Comparison of ENCODE assay signal across 8 cellular contexts in the genomic region with DNA sequence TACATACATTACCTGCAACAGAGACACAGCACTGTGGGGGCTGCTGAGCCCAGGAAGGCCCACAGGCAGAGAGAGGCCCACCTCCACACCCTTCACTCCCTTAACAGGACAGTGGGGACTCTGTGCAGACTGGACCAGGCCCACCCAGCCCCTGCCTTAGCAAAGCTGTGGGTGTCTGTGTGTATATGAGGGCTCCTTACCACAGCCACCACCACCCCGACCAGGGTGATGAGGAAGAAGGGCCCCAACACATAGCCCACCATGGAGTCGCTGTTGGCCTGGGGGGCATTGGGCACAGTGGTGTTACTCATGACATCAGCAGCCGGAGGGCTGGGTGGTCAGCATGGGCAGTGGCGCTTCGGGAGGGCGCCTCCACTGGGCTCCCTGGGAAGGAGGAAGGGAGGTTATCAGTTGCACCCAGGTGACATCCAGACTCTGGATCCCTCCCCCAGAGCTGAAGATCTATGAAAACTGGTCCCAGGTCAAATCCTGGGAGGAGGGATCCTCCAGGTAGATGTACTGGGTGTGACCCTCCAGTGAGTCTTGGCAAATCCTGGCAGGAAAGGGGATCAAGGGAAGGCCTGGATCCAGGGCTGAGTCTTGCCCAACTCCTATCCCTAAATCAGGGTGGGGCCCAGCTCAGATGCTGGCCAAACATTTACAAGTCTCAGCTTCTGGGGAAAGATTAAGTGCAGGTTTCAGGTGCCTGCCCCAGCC. TPM values are rescaled to one million over a fixed set of nuclear protein-coding genes. Genes with fewer than 3 reads are reported as not detected.
DNase-seq lines count a peak whose midpoint lies in the region; TF ChIP-seq lines count a peak whose summit lies in the region.

No MANE protein-coding gene starts in this region.

- no peak overlapping the region for H3K4me3 ChIP-seq in SU-DHL-6 (ENCODE audit: insufficient read depth, low read length, poor library complexity, severe bottlenecking)
- peak overlapping the region; percentile 90 for H3K4me3 ChIP-seq in fibroblast of the aortic adventitia (ENCODE audit: low read depth, low read length)
- no peak overlapping the region for H3K4me3 ChIP-seq in smooth muscle cell
- H3K4me3 ChIP-seq in testis = no peak overlapping the region

- H3K4me1 ChIP-seq in smooth muscle cell (ENCODE audit: low read depth) = no peaks in the 10 kb centered on the region
- H3K4me1 ChIP-seq in testis = peaks cover 11% of the 10 kb centered on the region

- H2AFZ ChIP-seq in SU-DHL-6 (ENCODE audit: low read depth, low read length, severe bottlenecking) (no peak overlapping the region), smooth muscle cell (ENCODE audit: low read depth) (no peak overlapping the region)

- intact Hi-C loops in testis (cut with DNase I; ENCODE audit: low total_unique reads) = loop anchor here (10.0 kb wide), 1 partner anchor 167 kb away; no protein-coding TSS in a partner anchor

- TF ChIP-seq CTCF in SU-DHL-6 (IDR thresholded peaks at IDR 0.05; ENCODE audit: insufficient read depth, low read length, poor library complexity, severe bottlenecking) (no peak), fibroblast of the aortic adventitia (IDR thresholded peaks at IDR 0.05; ENCODE audit: insufficient read depth, low read length) (no peak), smooth muscle cell (IDR thresholded peaks at IDR 0.05; ENCODE audit: borderline replicate concordance, insufficient read depth, poor library complexity, severe bottlenecking) (no peak), testis (IDR thresholded peaks at IDR 0.05) (no peak)

- H4K20me1 ChIP-seq in SU-DHL-6 (ENCODE audit: low read depth, low read length) = no peaks in the 10 kb centered on the region
- no peaks in the 10 kb centered on the region for H4K20me1 ChIP-seq in smooth muscle cell (ENCODE audit: low read depth)

- peaks cover 4% of the 10 kb centered on the region; the same call in 1 of the 2 replicates for H3K36me3 ChIP-seq in SU-DHL-6 (ENCODE audit: low read length)
- H3K36me3 ChIP-seq in smooth muscle cell (ENCODE audit: low read depth) = no peaks in the 10 kb centered on the region
- H3K36me3 ChIP-seq in testis (ENCODE audit: low read depth, missing control alignments) = no peaks in the 10 kb centered on the region

- H3K4me2 ChIP-seq in SU-DHL-6 (ENCODE audit: low read depth, low read length, poor library complexity, severe bottlenecking) (peak overlapping the region; percentile 54), smooth muscle cell (peak overlapping the region; percentile 92)

- H3K9me3 ChIP-seq in SU-DHL-6 (ENCODE audit: insufficient read depth, low read length) = no peaks in the 10 kb centered on the region
- no peaks in the 10 kb centered on the region for H3K9me3 ChIP-seq in smooth muscle cell (replicated peaks; ENCODE audit: low read depth)
- no peaks in the 10 kb centered on the region for H3K9me3 ChIP-seq in testis

- WGBS in smooth muscle cell (ENCODE audit: low lambda C conversion rate) = 90% methylated on average over 6 of the region's 6 CpGs
- WGBS in testis, 2 donors = 82 to 90% methylated on average over 3 to 6 of the region's 6 CpGs

- DNase-seq in DMS 273 (lab: John Stamatoyannopoulos, UW; ENCODE audit: unreplicated experiment) = peak; percentile 62
- no peak for DNase-seq in DMS 273 treated with DMSO at 0.1 percent for 48 hours (lab: John Stamatoyannopoulos, UW)
- peak; percentile 28 for DNase-seq in fibroblast of the aortic adventitia (ENCODE audit: low read depth)
- no peak for DNase-seq in smooth muscle cell (lab: John Stamatoyannopoulos, UW; ENCODE audit: unreplicated experiment)
- DNase-seq in NCI-H2029 treated with DMSO at 0.1 percent for 48 hours (lab: John Stamatoyannopoulos, UW) = no peak
- no peak for DNase-seq in HPDE6-E6E7 (ENCODE audit: extremely low spot score)
- no peak for DNase-seq in testis

- H3K9ac ChIP-seq in SU-DHL-6 (ENCODE audit: low read length) (peak overlapping the region; percentile 80), smooth muscle cell (ENCODE audit: low read depth) (no peak overlapping the region)

- H3K9me2 ChIP-seq in SU-DHL-6 (replicated peaks; ENCODE audit: insufficient read depth, low read length) = no peaks in the 10 kb centered on the region

- H3K79me2 ChIP-seq in SU-DHL-6 (ENCODE audit: insufficient read depth, low read length) (peaks cover 3% of the 10 kb centered on the region; the same call in 1 of the 2 replicates), smooth muscle cell (ENCODE audit: low read depth) (no peaks in the 10 kb centered on the region)

- TF ChIP-seq POLR2A in testis (IDR thresholded peaks at IDR 0.05) = no peak

- H3F3A ChIP-seq in SU-DHL-6 (ENCODE audit: insufficient read depth) (peaks cover 50% of the 10 kb centered on the region), smooth muscle cell (ENCODE audit: low read depth) (peaks cover 9% of the 10 kb centered on the region)

- H3K27me3 ChIP-seq in SU-DHL-6 (ENCODE audit: low read length) (no peaks in the 10 kb centered on the region), smooth muscle cell (ENCODE audit: low read depth) (no peaks in the 10 kb centered on the region), testis (no peaks in the 10 kb centered on the region)

- peak overlapping the region; percentile 71 for H3K27ac ChIP-seq in SU-DHL-6 (ENCODE audit: low read depth, low read length)
- no peak overlapping the region for H3K27ac ChIP-seq in smooth muscle cell (ENCODE audit: low read depth)
- peak overlapping the region in 1 of 2 donors; percentile 86 for H3K27ac ChIP-seq in testis

RNA-seq across cellular contexts. Expression of a gene that starts 1.2 kb away (rescaled TPM):
- 14.7 and 44.7 TPM in 2 replicates for total RNA-seq in fibroblast of the aortic adventitia (ENCODE audit: low replicate concordance)
- total RNA-seq in smooth muscle cell = 13.6 and 29.7 TPM in 2 replicates
- 29.2 and 33.4 TPM in 2 replicates for polyA plus RNA-seq in smooth muscle cell
- total RNA-seq in testis = 10 to 100 TPM; 27.6 to 35.8 TPM
- 19.3 TPM for polyA plus RNA-seq in testis (ENCODE audit: insufficient read depth, low read depth, low replicate concordance)

RNA-seq across cellular contexts. Expression of a gene that starts 11.0 kb away (rescaled TPM):
- total RNA-seq in fibroblast of the aortic adventitia (ENCODE audit: low replicate concordance) (38.6 and 635 TPM in 2 replicates), smooth muscle cell (35.2 and 41.8 TPM in 2 replicates), testis (100 to 1,000 TPM; 136 to 204 TPM)
- polyA plus RNA-seq in smooth muscle cell (69.9 and 105 TPM in 2 replicates), testis (ENCODE audit: insufficient read depth, low read depth, low replicate concordance) (184 TPM)

Comparison
In these comparisons a context has a peak if more than half of its experiments do, and no peak if none do; other contexts are left out.
1. DNase-seq: peak in DMS 273 (single experiment) and fibroblast of the aortic adventitia (single experiment); none in DMS 273 treated with DMSO at 0.1 percent for 48 hours (single experiment), smooth muscle cell (single experiment), NCI-H2029 treated with DMSO at 0.1 percent for 48 hours (single experiment), HPDE6-E6E7 (single experiment) and testis (single experiment).